ENCODE assay signal across 2 cellular contexts in genomic region chr1:70196333-70196732, GRCh38.
TF ChIP-seq lines count a peak whose summit lies in the region.

No MANE protein-coding gene starts in this region.

TF ChIP-seq in GM23338, 12 proteins besides CTCF, POLR2A, EP300 and RAD21:
- TF ChIP-seq, protein P1, sequence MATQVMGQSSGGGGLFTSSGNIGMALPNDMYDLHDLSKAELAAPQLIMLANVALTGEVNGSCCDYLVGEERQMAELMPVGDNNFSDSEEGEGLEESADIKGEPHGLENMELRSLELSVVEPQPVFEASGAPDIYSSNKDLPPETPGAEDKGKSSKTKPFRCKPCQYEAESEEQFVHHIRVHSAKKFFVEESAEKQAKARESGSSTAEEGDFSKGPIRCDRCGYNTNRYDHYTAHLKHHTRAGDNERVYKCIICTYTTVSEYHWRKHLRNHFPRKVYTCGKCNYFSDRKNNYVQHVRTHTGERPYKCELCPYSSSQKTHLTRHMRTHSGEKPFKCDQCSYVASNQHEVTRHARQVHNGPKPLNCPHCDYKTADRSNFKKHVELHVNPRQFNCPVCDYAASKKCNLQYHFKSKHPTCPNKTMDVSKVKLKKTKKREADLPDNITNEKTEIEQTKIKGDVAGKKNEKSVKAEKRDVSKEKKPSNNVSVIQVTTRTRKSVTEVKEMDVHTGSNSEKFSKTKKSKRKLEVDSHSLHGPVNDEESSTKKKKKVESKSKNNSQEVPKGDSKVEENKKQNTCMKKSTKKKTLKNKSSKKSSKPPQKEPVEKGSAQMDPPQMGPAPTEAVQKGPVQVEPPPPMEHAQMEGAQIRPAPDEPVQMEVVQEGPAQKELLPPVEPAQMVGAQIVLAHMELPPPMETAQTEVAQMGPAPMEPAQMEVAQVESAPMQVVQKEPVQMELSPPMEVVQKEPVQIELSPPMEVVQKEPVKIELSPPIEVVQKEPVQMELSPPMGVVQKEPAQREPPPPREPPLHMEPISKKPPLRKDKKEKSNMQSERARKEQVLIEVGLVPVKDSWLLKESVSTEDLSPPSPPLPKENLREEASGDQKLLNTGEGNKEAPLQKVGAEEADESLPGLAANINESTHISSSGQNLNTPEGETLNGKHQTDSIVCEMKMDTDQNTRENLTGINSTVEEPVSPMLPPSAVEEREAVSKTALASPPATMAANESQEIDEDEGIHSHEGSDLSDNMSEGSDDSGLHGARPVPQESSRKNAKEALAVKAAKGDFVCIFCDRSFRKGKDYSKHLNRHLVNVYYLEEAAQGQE (IDR thresholded peaks at IDR 0.05; ENCODE audit: unreplicated experiment): no peak
- TF ChIP-seq EZH2 (IDR thresholded peaks at IDR 0.05; ENCODE audit: low read depth, unreplicated experiment): no peak
- TF ChIP-seq EZH2phosphoT487 (IDR thresholded peaks at IDR 0.05; ENCODE audit: unreplicated experiment): no peak
- no peak for TF ChIP-seq ZNF331 (CRISPR knock-in tag; IDR thresholded peaks at IDR 0.05; ENCODE audit: low read depth)
- TF ChIP-seq POLR2AphosphoS5 (IDR thresholded peaks at IDR 0.05; ENCODE audit: low read depth): no peak
- TF ChIP-seq CREB1 (CRISPR knock-in tag; IDR thresholded peaks at IDR 0.05; ENCODE audit: low read depth): no peak
- no peak for TF ChIP-seq ETS1 (IDR thresholded peaks at IDR 0.05)

TF ChIP-seq in K562, 482 proteins besides CTCF, POLR2A, EP300 and RAD21 (continued from another document):
- TF ChIP-seq FOXK2 (conservative IDR thresholded peaks at IDR 0.05 in 1 of 2, IDR thresholded peaks at IDR 0.05 in 1 of 2; ENCODE audit: low read depth in 2 of 2) (peak; percentile 55 to 82), CBX2 (IDR thresholded peaks at IDR 0.05; ENCODE audit: insufficient read depth, low read length, poor library complexity, severe bottlenecking) (no peak), STAT5A (IDR thresholded peaks at IDR 0.05; ENCODE audit: borderline replicate concordance, low read length) (no peak), ZNF24 (IDR thresholded peaks at IDR 0.05) (peak; percentile 89)
